ENCODE assay signal across 17 cellular contexts in genomic region chr12:109605599-109606228, GRCh38.
"Had no signal": no experiment of that assay in that cellular context is flagged by ENCODE, and none has a peak within 500 bp of the region (broad histone marks: within the 10 kb centered on the region; RNA-seq: fewer than 3 reads in every experiment).

No MANE protein-coding gene starts in this region.

- H3K27me3 ChIP-seq: thyroid gland had no signal

- FAIRE-seq: astrocyte, kidney had no signal

- H3K9me3 ChIP-seq: left lung, psoas muscle, thyroid gland had no signal

- H3K36me3 ChIP-seq: left lung, thyroid gland had no signal

- H3K4me1 ChIP-seq: foreskin keratinocyte, left lung, thyroid gland had no signal

- DNase-seq: activated CD4-positive, alpha-beta T cell treated with anti-CD3 and anti-CD28 coated beads, Interleukin-2, amount 50 U/mL, for 1 hour; activated CD8-positive, alpha-beta memory T cell treated with anti-CD3 and anti-CD28 coated beads, Interleukin-2, amount 50 U/mL, for 48 hours; activated effector memory CD4-positive, alpha-beta T cell treated with anti-CD3 and anti-CD28 coated beads, Interleukin-2, amount 50 U/mL, for 16 hours; activated T-cell treated with anti-CD3 and anti-CD28 coated beads, Interleukin-2, amount 50 U/mL, for 72 hours; endodermal cell; foreskin keratinocyte; kidney; left lung; psoas muscle; stimulated activated CD4-positive, alpha-beta T cell treated with anti-CD3 and anti-CD28 coated beads, Interleukin-4, amount 100 ng/mL, for 24 hours; T-cell; thyroid gland had no signal

- ATAC-seq: activated CD4-positive, CD25-positive, alpha-beta regulatory T cell treated with anti-CD3 and anti-CD28 coated beads, Interleukin-2, amount 50 U/mL, for 24 hours; activated T-cell treated with anti-CD3 and anti-CD28 coated beads, Interleukin-2, amount 50 U/mL, for 72 hours; foreskin keratinocyte; left lung; stimulated activated effector memory CD8-positive, alpha-beta T cell treated with anti-CD3 and anti-CD28 coated beads, Interleukin-12 subunit alpha, Interleukin-12 subunit beta, amount 100 ng/mL, for 72 hours; T-cell had no signal

- H3K4me3 ChIP-seq: left lung, SK-N-MC, skin epidermis, thyroid gland had no signal

- H3K27ac ChIP-seq: foreskin keratinocyte, left lung, SK-N-MC, skin epidermis, thyroid gland had no signal
